ENCODE assay signal across 26 cellular contexts in the genomic region with DNA sequence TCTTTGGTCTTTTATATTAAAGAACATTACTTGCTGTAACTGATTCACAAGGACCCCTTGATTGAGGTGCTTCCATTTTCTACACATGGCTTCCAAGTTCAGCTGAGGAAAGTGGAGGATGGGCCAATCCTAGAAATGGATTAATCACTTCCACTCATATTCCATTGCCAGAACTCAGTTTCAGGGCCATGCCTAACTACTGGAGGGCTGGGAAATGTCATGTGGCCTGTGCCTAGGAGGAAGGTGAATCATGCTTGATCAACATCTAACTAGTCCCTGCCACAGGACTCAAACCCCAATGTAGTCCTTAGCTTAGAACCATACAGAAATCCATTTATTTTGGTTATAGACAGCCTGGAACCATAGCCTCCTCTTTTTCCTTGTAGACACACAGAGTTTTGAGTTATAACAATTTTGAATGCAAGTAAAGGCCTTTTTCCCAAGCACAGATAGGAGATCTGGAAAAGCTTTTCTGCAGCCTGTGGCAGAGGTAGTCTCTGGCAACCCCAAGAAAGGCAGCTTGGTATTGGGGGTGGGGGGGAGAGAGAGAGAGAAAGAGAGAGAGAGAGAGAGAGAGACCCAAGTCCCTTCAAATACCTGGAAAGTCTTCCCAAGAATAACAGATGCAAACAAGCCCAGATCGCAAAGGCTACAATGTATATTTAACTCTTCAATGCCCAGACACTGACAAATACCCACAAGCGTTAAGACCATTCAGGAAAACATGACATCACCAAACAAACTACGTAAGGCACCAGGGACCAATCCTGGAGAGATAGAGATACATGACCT. TPM values are rescaled to one million over a fixed set of nuclear protein-coding genes. Genes with fewer than 3 reads are reported as not detected.
DNase-seq lines count a peak whose midpoint lies in the region; ATAC-seq and TF ChIP-seq lines count a peak whose summit lies in the region.
"Had no signal": no experiment of that assay in that cellular context is flagged by ENCODE, and none has a peak within 500 bp of the region (broad histone marks: within the 10 kb centered on the region; RNA-seq: fewer than 3 reads in every experiment).

No MANE protein-coding gene starts in this region.

- WGBS in tibial nerve, 2 donors, result 66 to 84% methylated on average over 3 of the region's 3 CpGs

- TF ChIP-seq CTCF in choroid plexus epithelial cell (conservative IDR thresholded peaks at IDR 0.05; ENCODE audit: low read depth, low read length) (no peak), tibial nerve (IDR thresholded peaks at IDR 0.05) (no peak)

- peaks cover 0 to 20% (median under 1%) of the 10 kb centered on the region in 4 donors for H3K9me3 ChIP-seq in tibial nerve
- H3K9me3 ChIP-seq: neutrophil, thyroid gland had no signal

- no peak for TF ChIP-seq POLR2A in tibial nerve (IDR thresholded peaks at IDR 0.05)

- H3K27ac ChIP-seq in tibial nerve, result no peak overlapping the region
- H3K27ac ChIP-seq: left lung, neutrophil, PC-9, right atrium auricular region, SK-N-MC, thyroid gland had no signal

- H3K4me1 ChIP-seq in tibial nerve, result no peaks in the 10 kb centered on the region
- H3K4me1 ChIP-seq: left lung, right atrium auricular region, thyroid gland had no signal

- DNase-seq in Daoy (ENCODE audit: low read depth) (peak; percentile 31), M059J (ENCODE audit: low read depth) (peak; percentile 65), choroid plexus epithelial cell (ENCODE audit: low read depth) (peak; percentile 16), kidney tubule cell (ENCODE audit: low spot score) (peak; percentile 67), tibial nerve (ENCODE audit: low spot score in 2 of 2) (no peak)
- no peak for DNase-seq in activated naive CD4-positive, alpha-beta T cell treated with Interleukin-2 at 50 U/mL for 16 hours
- DNase-seq: ACHN; activated CD4-positive, CD25-positive, alpha-beta regulatory T cell treated with anti-CD3 and anti-CD28 coated beads, Interleukin-2, amount 50 U/mL, for 72 hours; CD8-positive, alpha-beta T cell; DMS79 treated with DMSO at 0.1 percent for 48 hours; H7; Kasumi-1; left lung; NCI-H1417 treated with DMSO at 0.1 percent for 48 hours; NCI-H2171 treated with DMSO at 0.1 percent for 48 hours; NCI-H774; PC-9; stimulated activated CD4-positive, alpha-beta T cell treated with anti-CD3 and anti-CD28 coated beads, Interleukin-15, amount 100 ng/mL, for 24 hours; T1000; thyroid gland had no signal

- TF ChIP-seq EP300 in tibial nerve (IDR thresholded peaks at IDR 0.05), result no peak

- ATAC-seq in GM21367 (IDR thresholded peaks at IDR 0.05; ENCODE audit: unreplicated experiment), result no peak
- no peak for ATAC-seq in HG03175 (IDR thresholded peaks at IDR 0.05; ENCODE audit: unreplicated experiment)
- ATAC-seq: CD8-positive, alpha-beta T cell; left lung; stimulated activated memory B cell treated with anti-CD40 and anti-IgM and Interleukin-4, amounts not matched to agents 10 μg/mL and 1 μg/mL and 100 μg/mL, for 72 hours had no signal

- H3K36me3 ChIP-seq in tibial nerve, result peaks cover 0 to 3% (median 0%) of the 10 kb centered on the region in 3 donors
- H3K36me3 ChIP-seq: thyroid gland had no signal

- no peaks in the 10 kb centered on the region for H3K27me3 ChIP-seq in tibial nerve
- H3K27me3 ChIP-seq: left lung, neutrophil, right atrium auricular region, thyroid gland had no signal

- H3K4me3 ChIP-seq in choroid plexus epithelial cell (ENCODE audit: low read depth, low read length) (no peak overlapping the region), tibial nerve (no peak overlapping the region)
- H3K4me3 ChIP-seq: left lung, PC-9, right atrium auricular region, SK-N-MC, thyroid gland had no signal

RNA-seq across cellular contexts. Expression of gene MAST2, which starts 12.5 kb away (rescaled TPM):
- total RNA-seq in Daoy (2014; rRNA removed; shearing (Covaris generic)), result 10.7 and 17.1 TPM in 2 replicates
- total RNA-seq in M059J (2014; rRNA removed; shearing (Covaris generic)), result 14.2 and 15.7 TPM in 2 replicates
- 100 to 1,000 TPM in 1 of 4 donors, 10 to 100 TPM in 3; 38.0 to 122 (median 57.1) TPM for total RNA-seq in tibial nerve

Comparison
In these comparisons a context has a peak if more than half of its experiments do, and no peak if none do; other contexts are left out.
1. DNase-seq: peak in Daoy (single experiment), M059J (single experiment), choroid plexus epithelial cell (single experiment) and kidney tubule cell (single experiment); none in tibial nerve (0 of 2) and activated naive CD4-positive, alpha-beta T cell treated with Interleukin-2 at 50 U/mL for 16 hours (single experiment).